Comparison of ENCODE assay signal across 26 cellular contexts in genomic region chr9:93573204-93573828, GRCh38. TPM values are rescaled to one million over a fixed set of nuclear protein-coding genes. Genes with fewer than 3 reads are reported as not detected.
DNase-seq lines count a peak whose midpoint lies in the region; ATAC-seq and TF ChIP-seq lines count a peak whose summit lies in the region.
"Had no signal": no experiment of that assay in that cellular context is flagged by ENCODE, and none has a peak within 500 bp of the region (broad histone marks: within the 10 kb centered on the region; RNA-seq: fewer than 3 reads in every experiment).

No MANE protein-coding gene starts in this region.

- no peaks in the 10 kb centered on the region for H3K27me3 Mint-ChIP-seq in activated naive CD8-positive, alpha-beta T cell
- H3K27me3 Mint-ChIP-seq in activated naive CD8-positive, alpha-beta T cell treated with anti-CD3 and anti-CD28 coated beads for 36 hours, result no peaks in the 10 kb centered on the region
- H3K27me3 Mint-ChIP-seq in T-helper 17 cell (no peaks in the 10 kb centered on the region), type B pancreatic cell (no peaks in the 10 kb centered on the region), HFFc6 (ENCODE audit: insufficient read depth) (peaks cover 2% of the 10 kb centered on the region; the same call in 1 of the 2 replicates)
- no peaks in the 10 kb centered on the region for H3K27me3 Mint-ChIP-seq in effector memory CD8-positive, alpha-beta T cell

- no peaks in the 10 kb centered on the region for H3K9me3 Mint-ChIP-seq in activated naive CD8-positive, alpha-beta T cell (ENCODE audit: low read depth)
- peaks cover 4% of the 10 kb centered on the region for H3K9me3 Mint-ChIP-seq in activated naive CD8-positive, alpha-beta T cell treated with anti-CD3 and anti-CD28 coated beads for 36 hours
- H3K9me3 Mint-ChIP-seq in effector memory CD8-positive, alpha-beta T cell, result peaks cover 0 to 2% of the 10 kb centered on the region in 2 donors
- peaks cover 3% of the 10 kb centered on the region for H3K9me3 Mint-ChIP-seq in type B pancreatic cell
- peaks cover 12% of the 10 kb centered on the region for H3K9me3 Mint-ChIP-seq in HFFc6

- TF ChIP-seq CTCF in type B pancreatic cell (conservative IDR thresholded peaks at IDR 0.05) (no peak), HFFc6 (IDR thresholded peaks at IDR 0.05) (no peak)

- H3K36me3 Mint-ChIP-seq in activated naive CD8-positive, alpha-beta T cell, result peaks cover 3% of the 10 kb centered on the region
- H3K36me3 Mint-ChIP-seq in activated naive CD8-positive, alpha-beta T cell treated with anti-CD3 and anti-CD28 coated beads for 36 hours, result peaks cover 18% of the 10 kb centered on the region
- H3K36me3 Mint-ChIP-seq in T-helper 17 cell (ENCODE audit: low read depth) (peaks cover 2% of the 10 kb centered on the region), type B pancreatic cell (peaks cover 13% of the 10 kb centered on the region), HFFc6 (ENCODE audit: low read depth) (peaks cover 15% of the 10 kb centered on the region)
- H3K36me3 Mint-ChIP-seq in effector memory CD8-positive, alpha-beta T cell (ENCODE audit: insufficient read depth), result peaks cover 14% of the 10 kb centered on the region

- peak overlapping the region; percentile 38 for H3K4me3 Mint-ChIP-seq in activated naive CD8-positive, alpha-beta T cell
- H3K4me3 Mint-ChIP-seq in activated naive CD8-positive, alpha-beta T cell treated with anti-CD3 and anti-CD28 coated beads for 36 hours, result no peak overlapping the region
- H3K4me3 Mint-ChIP-seq in T-helper 17 cell (peak overlapping the region; percentile 52), type B pancreatic cell (peak overlapping the region; percentile 11), HFFc6 (no peak overlapping the region)
- H3K4me3 Mint-ChIP-seq in effector memory CD8-positive, alpha-beta T cell, result peak overlapping the region; percentile 2 to 87

- ATAC-seq in T-helper 17 cell (no peak), HG03045 (IDR thresholded peaks at IDR 0.05; ENCODE audit: unreplicated experiment) (no peak)
- ATAC-seq in effector memory CD8-positive, alpha-beta T cell (replicated peaks), result no peak
- ATAC-seq: lower lobe of right lung, mucosa of descending colon, Panc1 had no signal

- no peak overlapping the region for H3K27ac Mint-ChIP-seq in activated naive CD8-positive, alpha-beta T cell
- no peak overlapping the region for H3K27ac Mint-ChIP-seq in activated naive CD8-positive, alpha-beta T cell treated with anti-CD3 and anti-CD28 coated beads for 36 hours
- no peak overlapping the region for H3K27ac Mint-ChIP-seq in T-helper 17 cell
- H3K27ac Mint-ChIP-seq in effector memory CD8-positive, alpha-beta T cell, result peak overlapping the region in 1 of 2 donors; percentile 90
- H3K27ac Mint-ChIP-seq in type B pancreatic cell, result no peak overlapping the region
- H3K27ac Mint-ChIP-seq in HFFc6, result no peak overlapping the region

- H3K9me3 ChIP-seq in T-helper 17 cell (ENCODE audit: control insufficient read depth, low read length, poor library complexity, severe bottlenecking), result no peaks in the 10 kb centered on the region
- H3K9me3 ChIP-seq: ascending aorta, esophagus squamous epithelium, lower lobe of right lung, prostate gland had no signal

- H3K4me1 Mint-ChIP-seq in activated naive CD8-positive, alpha-beta T cell (ENCODE audit: low read depth), result peaks cover 24% of the 10 kb centered on the region
- H3K4me1 Mint-ChIP-seq in activated naive CD8-positive, alpha-beta T cell treated with anti-CD3 and anti-CD28 coated beads for 36 hours, result peaks cover 15% of the 10 kb centered on the region
- H3K4me1 Mint-ChIP-seq in T-helper 17 cell (peaks cover 25% of the 10 kb centered on the region), type B pancreatic cell (ENCODE audit: unreplicated experiment) (peaks cover 12% of the 10 kb centered on the region), HFFc6 (ENCODE audit: low read depth) (peaks cover 16% of the 10 kb centered on the region)
- H3K4me1 Mint-ChIP-seq in effector memory CD8-positive, alpha-beta T cell (ENCODE audit: low read depth in 2 of 2), result peaks cover 21 to 22% of the 10 kb centered on the region in 2 donors

- DNase-seq in activated naive CD8-positive, alpha-beta T cell treated with anti-CD3 and anti-CD28 coated beads for 36 hours, result no peak
- DNase-seq in T-helper 17 cell, result no peak
- DNase-seq in effector memory CD8-positive, alpha-beta T cell, result no peak
- no peak for DNase-seq in type B pancreatic cell (ENCODE audit: extremely low spot score, unreplicated experiment)
- no peak for DNase-seq in HFFc6
- DNase-seq: ACHN; activated CD4-positive, alpha-beta T cell treated with anti-CD3 and anti-CD28 coated beads for 1 hour; activated naive CD4-positive, alpha-beta T cell treated with anti-CD3 and anti-CD28 coated beads, Interleukin-2, amount 50 U/mL, for 16 hours; activated T-cell treated with anti-CD3 and anti-CD28 coated beads, Interleukin-2, amount 50 U/mL, for 48 hours; caudate nucleus; DND-41; esophagus squamous epithelium; foreskin melanocyte; H7; kidney glomerular epithelial cell; lower lobe of right lung; mucosa of descending colon; NCI-H1105; NCI-H1930; NCI-H69; SHP77 treated with DMSO at 0.1 percent for 48 hours had no signal

RNA-seq across cellular contexts. Expression of gene PHF2, which starts 3.1 kb away (rescaled TPM):
- total RNA-seq in activated naive CD8-positive, alpha-beta T cell treated with anti-CD3 and anti-CD28 coated beads for 36 hours, result 10 to 100 TPM; 14.6 to 15.6 TPM
- total RNA-seq in T-helper 17 cell, result 10 to 100 TPM; 24.8 to 27.1 TPM
- 28.1 and 34.7 TPM in 2 replicates for total RNA-seq in type B pancreatic cell (ENCODE audit: low replicate concordance)
- 10 to 100 TPM; 15.4 to 17.5 (median 16.6) TPM for total RNA-seq in HFFc6 (2021; fragmentation: NEBNext Ultra II Directional; extraction: Animal tissue kit (Norgen Biotek cat#: 25700))

Comparison
In these comparisons a context has a peak if more than half of its experiments do, and no peak if none do; other contexts are left out.
1. H3K4me3 Mint-ChIP-seq: peak in activated naive CD8-positive, alpha-beta T cell (single experiment), T-helper 17 cell (single experiment), effector memory CD8-positive, alpha-beta T cell (2 of 2) and type B pancreatic cell (single experiment); none in activated naive CD8-positive, alpha-beta T cell treated with anti-CD3 and anti-CD28 coated beads for 36 hours (single experiment) and HFFc6 (single experiment).